In genomic region chr11:117171007-117171647, GRCh38 we compare ENCODE assay signal across 16 cellular contexts. TPM values are rescaled to one million over a fixed set of nuclear protein-coding genes. Genes with fewer than 3 reads are reported as not detected.
DNase-seq lines count a peak whose midpoint lies in the region; ATAC-seq and TF ChIP-seq lines count a peak whose summit lies in the region.
"Had no signal": no experiment of that assay in that cellular context is flagged by ENCODE, and none has a peak within 500 bp of the region (broad histone marks: within the 10 kb centered on the region; RNA-seq: fewer than 3 reads in every experiment).

No MANE protein-coding gene starts in this region.

- H3K36me3 Mint-ChIP-seq in activated T-cell treated with anti-CD3 and anti-CD28 coated beads, Interleukin-2, amount 50 U/mL, for 72 hours (ENCODE audit: insufficient read depth in 2 of 2): peaks cover 0 to 16% of the 10 kb centered on the region in 2 donors

- H3K36me3 ChIP-seq in adrenal gland (replicated peaks in 1 of 2) (peaks cover 0 to 48% of the 10 kb centered on the region in 2 donors), mesenchymal stem cell (ENCODE audit: control insufficient read depth in 1 of 2, insufficient read depth in 2 of 2, low read depth in 1 of 2, low read length in 2 of 2) (peaks cover 22 to 54% of the 10 kb centered on the region in 2 experiments), stomach (peaks cover 12 to 58% (median 53%) of the 10 kb centered on the region in 4 donors)

- H3K4me1 Mint-ChIP-seq in activated T-cell treated with anti-CD3 and anti-CD28 coated beads, Interleukin-2, amount 50 U/mL, for 72 hours (ENCODE audit: low read depth): peaks cover 4% of the 10 kb centered on the region

- H2AFZ ChIP-seq in mesenchymal stem cell (ENCODE audit: low read depth, low read length): no peak overlapping the region

- no peak overlapping the region for H3K14ac ChIP-seq in mesenchymal stem cell (ENCODE audit: low read length in 2 of 2)

- H3K23ac ChIP-seq in mesenchymal stem cell (ENCODE audit: low read length in 2 of 2): no peak overlapping the region

- H3K9ac ChIP-seq in mesenchymal stem cell (ENCODE audit: low read length): peak overlapping the region; percentile 69

- H2AK5ac ChIP-seq in mesenchymal stem cell (ENCODE audit: low read length, severe bottlenecking): no peak overlapping the region

- TF ChIP-seq POLR2A in adrenal gland (IDR thresholded peaks at IDR 0.05) (no peak), stomach (IDR thresholded peaks at IDR 0.05) (no peak)

- H3K27ac Mint-ChIP-seq in activated T-cell treated with anti-CD3 and anti-CD28 coated beads, Interleukin-2, amount 50 U/mL, for 72 hours: peak overlapping the region; percentile 54

- H3K27ac ChIP-seq in adrenal gland (peak overlapping the region in 3 of 5 donors; percentile 6 to 72 (median 54)), mesenchymal stem cell (ENCODE audit: low read length, poor library complexity, severe bottlenecking) (no peak overlapping the region), stomach (peak overlapping the region in 2 of 5 donors; percentile 16 to 21)
- H3K27ac ChIP-seq: body of pancreas, esophagus squamous epithelium had no signal

- H3K27me3 ChIP-seq in adrenal gland (no peaks in the 10 kb centered on the region), mesenchymal stem cell (ENCODE audit: control insufficient read depth in 1 of 2, insufficient read depth in 1 of 2, low read length in 2 of 2) (no peaks in the 10 kb centered on the region), stomach (no peaks in the 10 kb centered on the region)
- H3K27me3 ChIP-seq: body of pancreas, esophagus squamous epithelium had no signal

- no peak overlapping the region for H2BK12ac ChIP-seq in mesenchymal stem cell (ENCODE audit: low read length in 2 of 2)

- H3K4me3 ChIP-seq in adrenal gland (no peak overlapping the region), mesenchymal stem cell (ENCODE audit: insufficient read depth in 1 of 2, low read depth in 1 of 2, low read length in 2 of 2) (no peak overlapping the region), stomach (no peak overlapping the region)
- H3K4me3 ChIP-seq: body of pancreas, esophagus squamous epithelium had no signal

- intact Hi-C loops in adrenal gland (cut with DNase I): no loop called here
- intact Hi-C loops in stomach (cut with DNase I; ENCODE audit: low total_unique reads): no loop called here

- no peak overlapping the region for H4K8ac ChIP-seq in mesenchymal stem cell (ENCODE audit: low read length)

- H3K4me2 ChIP-seq in mesenchymal stem cell (ENCODE audit: low read length, poor library complexity, severe bottlenecking): no peak overlapping the region

- H3K18ac ChIP-seq in mesenchymal stem cell (ENCODE audit: low read depth in 1 of 2, low read length in 2 of 2): no peak overlapping the region

- TF ChIP-seq CTCF in adrenal gland (IDR thresholded peaks at IDR 0.05): no peak
- TF ChIP-seq CTCF in stomach (IDR thresholded peaks at IDR 0.05): no peak
- TF ChIP-seq CTCF in omental fat pad (IDR thresholded peaks at IDR 0.05): no peak

- H3K27me3 Mint-ChIP-seq in activated T-cell treated with anti-CD3 and anti-CD28 coated beads, Interleukin-2, amount 50 U/mL, for 72 hours (ENCODE audit: low read depth): no peaks in the 10 kb centered on the region
- H3K27me3 Mint-ChIP-seq: stimulated activated naive B cell treated with anti-CD40 and anti-IgM and Interleukin-4, amounts not matched to agents 10 μg/mL and 1 μg/mL and 100 μg/mL, for 72 hours had no signal

- H2BK5ac ChIP-seq in mesenchymal stem cell (ENCODE audit: low read depth, low read length, poor library complexity, severe bottlenecking): no peak overlapping the region

- H3K9me3 ChIP-seq in adrenal gland (replicated peaks in 1 of 3) (no peaks in the 10 kb centered on the region), mesenchymal stem cell (ENCODE audit: control insufficient read depth, low read length) (no peaks in the 10 kb centered on the region), stomach (no peaks in the 10 kb centered on the region)
- H3K9me3 ChIP-seq: body of pancreas, esophagus squamous epithelium had no signal

- no peak for ATAC-seq in activated T-cell treated with anti-CD3 and anti-CD28 coated beads, Interleukin-2, amount 50 U/mL, for 72 hours (replicated peaks in 1 of 2)
- ATAC-seq in omental fat pad (ENCODE audit: low FRiP score) (no peak), GM18909 (IDR thresholded peaks at IDR 0.05; ENCODE audit: poor library complexity, unreplicated experiment) (no peak)
- ATAC-seq: body of pancreas had no signal

- H3K9me3 Mint-ChIP-seq in activated T-cell treated with anti-CD3 and anti-CD28 coated beads, Interleukin-2, amount 50 U/mL, for 72 hours: no peaks in the 10 kb centered on the region
- H3K9me3 Mint-ChIP-seq: stimulated activated naive B cell treated with anti-CD40 and anti-IgM and Interleukin-4, amounts not matched to agents 10 μg/mL and 1 μg/mL and 100 μg/mL, for 72 hours had no signal

- H3K4me3 Mint-ChIP-seq in activated T-cell treated with anti-CD3 and anti-CD28 coated beads, Interleukin-2, amount 50 U/mL, for 72 hours: no peak overlapping the region
- H3K4me3 Mint-ChIP-seq: stimulated activated naive B cell treated with anti-CD40 and anti-IgM and Interleukin-4, amounts not matched to agents 10 μg/mL and 1 μg/mL and 100 μg/mL, for 72 hours had no signal

- no peak for DNase-seq in activated T-cell treated with anti-CD3 and anti-CD28 coated beads, Interleukin-2, amount 50 U/mL, for 72 hours
- DNase-seq in activated T-cell treated with anti-CD3 and anti-CD28 coated beads, Interleukin-2, amount 50 U/mL, for 48 hours: no peak
- DNase-seq in adrenal gland (peak in 3 of 7 donors; percentile 26 to 57 (median 39)), mesenchymal stem cell (no peak), stomach (peak; percentile 18), omental fat pad (ENCODE audit: low spot score) (no peak)
- no peak for DNase-seq in stimulated activated CD4-positive, alpha-beta T cell treated with anti-CD3 and anti-CD28 coated beads, Interleukin-12 subunit alpha, Interleukin-12 subunit beta, amount 100 ng/mL, for 4 hours
- DNase-seq: activated effector memory CD4-positive, alpha-beta T cell treated with anti-CD3 and anti-CD28 coated beads, Interleukin-2, amount 50 U/mL, for 16 hours; body of pancreas; esophagus squamous epithelium; Kasumi-1; NCI-H1417; NCI-H774; occipital lobe; stimulated activated naive B cell treated with anti-CD40 and anti-IgM and Interleukin-4, amounts not matched to agents 10 μg/mL and 1 μg/mL and 100 μg/mL, for 72 hours had no signal

- H3K4ac ChIP-seq in mesenchymal stem cell (ENCODE audit: low read depth in 1 of 2, low read length in 2 of 2): no peak overlapping the region

- WGBS in adrenal gland, 4 donors: 50 to 62% (median 57%) methylated on average over 12 of the region's 12 CpGs
- 91% methylated on average over 11 of the region's 12 CpGs for WGBS in mesenchymal stem cell
- 72 to 84% (median 81%) methylated on average over 12 of the region's 12 CpGs for WGBS in stomach, 5 donors

- TF ChIP-seq EP300 in stomach (IDR thresholded peaks at IDR 0.05): no peak

- peaks cover 14% of the 10 kb centered on the region for H3K79me1 ChIP-seq in mesenchymal stem cell (replicated peaks; ENCODE audit: low read length, poor library complexity, severe bottlenecking)

- no peak overlapping the region for H2BK120ac ChIP-seq in mesenchymal stem cell (ENCODE audit: low read depth, low read length)

- no peak overlapping the region for H4K91ac ChIP-seq in mesenchymal stem cell (ENCODE audit: low read length)

- H3K4me1 ChIP-seq in adrenal gland (replicated peaks in 1 of 2): peaks cover 0 to 30% of the 10 kb centered on the region in 2 donors
- peaks cover 4% of the 10 kb centered on the region for H3K4me1 ChIP-seq in mesenchymal stem cell (ENCODE audit: control insufficient read depth, insufficient read depth, low read depth, low read length)
- peaks cover 10 to 64% (median 33%) of the 10 kb centered on the region in 4 donors for H3K4me1 ChIP-seq in stomach
- H3K4me1 ChIP-seq: esophagus squamous epithelium had no signal

- H2BK15ac ChIP-seq in mesenchymal stem cell (ENCODE audit: low read depth, poor library complexity, severe bottlenecking): no peak overlapping the region

RNA-seq across cellular contexts. Expression of gene SIDT2, which starts 7.4 kb away (rescaled TPM):
- 10 to 100 TPM; 32.0 to 40.3 TPM for total RNA-seq in activated T-cell treated with anti-CD3 and anti-CD28 coated beads, Interleukin-2, amount 50 U/mL, for 72 hours
- total RNA-seq in adrenal gland (10 to 100 TPM; 23.4 to 87.1 (median 44.5) TPM), stomach (100 to 1,000 TPM in 3 of 5 donors, 10 to 100 TPM in 2; 15.1 to 310 (median 132) TPM), omental fat pad (100 to 1,000 TPM in 1 of 4 donors, 10 to 100 TPM in 3; 63.4 to 101 (median 81.1) TPM)
- polyA plus RNA-seq in adrenal gland (10 to 100 TPM; 27.7 to 75.1 (median 48.8) TPM), stomach (10 to 100 TPM; 16.9 to 39.4 (median 24.3) TPM)
- polyA plus RNA-seq in mesenchymal stem cell (2013, experiment 1 of 2): 32.2 TPM
- polyA plus RNA-seq in mesenchymal stem cell (2013, experiment 2 of 2): 32.8 TPM

RNA-seq across cellular contexts. Expression of gene PAFAH1B2, which starts 27.0 kb away (rescaled TPM):
- total RNA-seq in activated T-cell treated with anti-CD3 and anti-CD28 coated beads, Interleukin-2, amount 50 U/mL, for 72 hours: 10 to 100 TPM; 56.7 to 64.3 TPM
- 100 to 1,000 TPM in 4 of 8 donors, 10 to 100 TPM in 4; 81.0 to 132 (median 102) TPM for total RNA-seq in adrenal gland
- 10 to 100 TPM; 19.6 to 85.8 (median 29.5) TPM for polyA plus RNA-seq in adrenal gland
- 44.5 TPM for polyA plus RNA-seq in mesenchymal stem cell (2013, experiment 1 of 2)
- polyA plus RNA-seq in mesenchymal stem cell (2013, experiment 2 of 2): 45.9 TPM
- 100 to 1,000 TPM in 1 of 5 donors, 10 to 100 TPM in 4; 31.9 to 174 (median 63.0) TPM for total RNA-seq in stomach
- 10 to 100 TPM; 14.9 to 30.7 (median 27.5) TPM for polyA plus RNA-seq in stomach
- total RNA-seq in omental fat pad: 100 to 1,000 TPM in 2 of 4 donors, 10 to 100 TPM in 2; 76.0 to 108 (median 98.6) TPM

RNA-seq across cellular contexts. Expression of gene TAGLN, which starts 28.0 kb away (rescaled TPM):
- 1 to 10 TPM; 7.2 to 8.9 TPM for total RNA-seq in activated T-cell treated with anti-CD3 and anti-CD28 coated beads, Interleukin-2, amount 50 U/mL, for 72 hours
- 1,000 to 10,000 TPM in 1 of 8 donors, 100 to 1,000 TPM in 7; 117 to 1,290 (median 739) TPM for total RNA-seq in adrenal gland
- 1,000 to 10,000 TPM in 1 of 3 donors, 100 to 1,000 TPM in 2; 489 to 1,184 (median 817) TPM for polyA plus RNA-seq in adrenal gland
- 563 TPM for polyA plus RNA-seq in mesenchymal stem cell (2013, experiment 1 of 2)
- 558 TPM for polyA plus RNA-seq in mesenchymal stem cell (2013, experiment 2 of 2)
- total RNA-seq in stomach: 1,000 to 10,000 TPM in 4 of 5 donors, 100 to 1,000 TPM in 1; 730 to 3,801 (median 2,320) TPM
- 1,000 to 10,000 TPM in 2 of 3 donors, 100 to 1,000 TPM in 1; 575 to 2,971 (median 1,072) TPM for polyA plus RNA-seq in stomach
- total RNA-seq in omental fat pad: 1,000 to 10,000 TPM in 1 of 4 donors, 100 to 1,000 TPM in 3; 731 to 1,161 (median 827) TPM

Comparison
In these comparisons a context has a peak if more than half of its experiments do, and no peak if none do; other contexts are left out.
1. RNA of gene TAGLN, which starts 28.0 kb away (total RNA-seq): 730 to 3,801 TPM in stomach, 731 to 1,161 TPM in omental fat pad and 117 to 1,290 TPM in adrenal gland; 7.2 to 8.9 TPM in activated T-cell treated with anti-CD3 and anti-CD28 coated beads, Interleukin-2, amount 50 U/mL, for 72 hours; every median in the first group is over 10 times any median in the second.